ENCODE assay signal across 26 cellular contexts in the genomic region with DNA sequence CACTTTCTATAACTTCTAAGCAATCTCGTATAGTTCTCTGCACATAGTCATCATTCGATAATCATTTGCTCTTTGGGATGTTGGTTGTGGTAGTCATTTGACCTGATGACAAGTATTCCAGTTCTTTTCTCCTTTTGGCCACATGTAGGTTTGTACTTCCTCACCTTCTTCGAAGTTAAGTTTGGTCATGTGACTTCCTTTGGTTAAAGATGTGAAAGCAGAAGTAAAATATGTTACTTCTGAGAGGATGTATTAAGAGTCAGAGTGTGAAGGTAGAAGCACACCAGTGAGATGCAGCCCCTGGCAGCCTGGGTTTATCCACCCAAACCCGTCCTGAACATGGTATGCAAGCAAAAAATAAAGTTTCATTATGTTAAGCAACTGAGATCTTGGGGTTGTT.
"Had no signal": no experiment of that assay in that cellular context is flagged by ENCODE, and none has a peak within 500 bp of the region (broad histone marks: within the 10 kb centered on the region; RNA-seq: fewer than 3 reads in every experiment).

No MANE protein-coding gene starts in this region.

- H3K4me3 Mint-ChIP-seq: activated B cell treated with CpG ODN at 0.5 μM for 24 hours; activated CD4-positive, alpha-beta memory T cell treated with anti-CD3 and anti-CD28 coated beads, Interleukin-2, amount 10 ng/mL, durations not matched to agents 7 days and 5 days; activated CD8-positive, alpha-beta memory T cell treated with anti-CD3 and anti-CD28 coated beads, Interleukin-2, amount 10 ng/mL, durations not matched to agents 7 days and 5 days; activated naive CD8-positive, alpha-beta T cell treated with anti-CD3 and anti-CD28 coated beads, Interleukin-2, amount 10 ng/mL, durations not matched to agents 7 days and 5 days; activated T-cell treated with anti-CD3 and anti-CD28 coated beads, Interleukin-2, amount 50 U/mL, for 24 hours; dendritic cell treated with granulocyte-macrophage colony-stimulating factor and Interleukin-4, amounts not matched to agents 40 ng/mL and 50 ng/mL, for 4 days had no signal

- H3K36me3 Mint-ChIP-seq: activated naive CD8-positive, alpha-beta T cell treated with anti-CD3 and anti-CD28 coated beads, Interleukin-2, amount 10 ng/mL, durations not matched to agents 7 days and 5 days had no signal

- H3K4me1 ChIP-seq: esophagus squamous epithelium, heart right ventricle, left ventricle myocardium inferior, prostate gland, right atrium auricular region, tibial artery had no signal

- H3K9me3 ChIP-seq: esophagus squamous epithelium, left ventricle myocardium inferior, prostate gland, right atrium auricular region, tibial artery had no signal

- H3K36me3 ChIP-seq: cardiac muscle cell, esophagus squamous epithelium, heart right ventricle, left ventricle myocardium inferior, prostate gland, right atrium auricular region, tibial artery had no signal

- H3K27me3 ChIP-seq: cardiac muscle cell, esophagus squamous epithelium, heart right ventricle, right atrium auricular region, tibial artery had no signal

- H3K4me3 ChIP-seq: cardiac muscle cell, esophagus squamous epithelium, heart right ventricle, left ventricle myocardium inferior, prostate gland, right atrium auricular region, tibial artery had no signal

- H3K27ac Mint-ChIP-seq: activated B cell treated with CpG ODN at 0.5 μM for 24 hours; activated CD4-positive, alpha-beta memory T cell treated with anti-CD3 and anti-CD28 coated beads, Interleukin-2, amount 10 ng/mL, durations not matched to agents 7 days and 5 days; activated CD8-positive, alpha-beta memory T cell treated with anti-CD3 and anti-CD28 coated beads, Interleukin-2, amount 10 ng/mL, durations not matched to agents 7 days and 5 days; activated naive CD8-positive, alpha-beta T cell treated with anti-CD3 and anti-CD28 coated beads, Interleukin-2, amount 10 ng/mL, durations not matched to agents 7 days and 5 days; activated T-cell treated with anti-CD3 and anti-CD28 coated beads, Interleukin-2, amount 50 U/mL, for 24 hours; activated T-helper 2 cell treated with anti-CD3 and anti-CD28 coated beads, Interferon-gamma antibody, Interleukin-2, Interleukin-4, amounts not matched to agents 10 μg/mL and 5 μg/mL and 100 μg/mL, durations not matched to agents 14 hours and 24 hours and 36 hours; dendritic cell treated with granulocyte-macrophage colony-stimulating factor and Interleukin-4, amounts not matched to agents 40 ng/mL and 50 ng/mL, for 4 days had no signal

- ATAC-seq: activated CD8-positive, alpha-beta memory T cell treated with anti-CD3 and anti-CD28 coated beads, Interleukin-2, amount 10 ng/mL, durations not matched to agents 7 days and 5 days; heart right ventricle; stimulated activated naive CD8-positive, alpha-beta T cell treated with anti-CD3 and anti-CD28 coated beads, Interleukin-15, Interleukin-2, amounts not matched to agents 100 U/mL and 50 U/mL, for 24 hours had no signal

- DNase-seq: activated B cell treated with CpG ODN at 0.5 μM for 24 hours; activated CD4-positive, alpha-beta memory T cell treated with anti-CD3 and anti-CD28 coated beads, Interleukin-2, amount 10 ng/mL, durations not matched to agents 7 days and 5 days; activated CD4-positive, alpha-beta T cell treated with anti-CD3 and anti-CD28 coated beads for 48 hours; activated CD8-positive, alpha-beta memory T cell treated with anti-CD3 and anti-CD28 coated beads, Interleukin-2, amount 10 ng/mL, durations not matched to agents 7 days and 5 days; activated naive CD4-positive, alpha-beta T cell treated with Interleukin-2 at 50 U/mL for 16 hours; activated naive CD8-positive, alpha-beta T cell treated with anti-CD3 and anti-CD28 coated beads, Interleukin-2, amount 10 ng/mL, durations not matched to agents 7 days and 5 days; activated T-cell treated with anti-CD3 and anti-CD28 coated beads, Interleukin-2, amount 50 U/mL, for 24 hours; amygdala; effector CD8-positive, alpha-beta T cell; esophagus squamous epithelium; heart right ventricle; immature natural killer cell; kidney glomerular epithelial cell; left ventricle myocardium inferior; mammary epithelial cell; stimulated activated CD4-positive, alpha-beta T cell treated with anti-CD3 and anti-CD28 coated beads, Interleukin-12 subunit alpha, Interleukin-12 subunit beta, amount 100 ng/mL, for 4 hours; stimulated activated CD4-positive, alpha-beta T cell treated with anti-CD3 and anti-CD28 coated beads, Interleukin-1b, Interleukin-23, amount 100 ng/mL, for 48 hours; stimulated activated CD8-positive, alpha-beta memory T cell treated with anti-CD3 and anti-CD28 coated beads, Interleukin-4, amount 100 ng/mL, for 48 hours; stimulated activated naive CD8-positive, alpha-beta T cell treated with anti-CD3 and anti-CD28 coated beads, Interleukin-15, Interleukin-2, amounts not matched to agents 100 U/mL and 50 U/mL, for 24 hours; substantia nigra; tibial artery had no signal

- H3K27ac ChIP-seq: cardiac muscle cell, esophagus squamous epithelium, heart right ventricle, left ventricle myocardium inferior, prostate gland, right atrium auricular region, tibial artery had no signal
